In the genomic region with DNA sequence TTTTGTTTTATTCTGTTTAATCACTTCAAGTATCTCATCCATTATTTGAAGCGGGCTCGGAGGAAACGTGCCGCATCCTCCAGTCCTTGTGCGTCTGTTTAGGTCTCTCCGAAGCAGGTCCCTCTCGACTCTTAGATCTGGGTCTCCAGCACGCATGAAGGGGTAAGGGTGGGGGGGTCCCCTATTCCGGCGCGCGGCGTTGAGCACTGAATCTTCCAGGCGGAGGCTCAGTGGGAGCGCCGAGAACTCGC, we compare ENCODE assay signal across 9 cellular contexts. TPM values are rescaled to one million over a fixed set of nuclear protein-coding genes. Genes with fewer than 3 reads are reported as not detected.
DNase-seq lines count a peak whose midpoint lies in the region; ATAC-seq and TF ChIP-seq lines count a peak whose summit lies in the region.
"Had no signal": no experiment of that assay in that cellular context is flagged by ENCODE, and none has a peak within 500 bp of the region (broad histone marks: within the 10 kb centered on the region; RNA-seq: fewer than 3 reads in every experiment).

No MANE protein-coding gene starts in this region.

- no peaks in the 10 kb centered on the region for H3K36me3 ChIP-seq in left ventricle myocardium inferior
- no peaks in the 10 kb centered on the region for H3K36me3 ChIP-seq in naive thymus-derived CD4-positive, alpha-beta T cell (ENCODE audit: control insufficient read depth in 2 of 3, insufficient read depth in 3 of 3, low read length in 3 of 3)

- H3K36me3 Mint-ChIP-seq in naive thymus-derived CD4-positive, alpha-beta T cell, result peaks cover 3 to 17% (median 7%) of the 10 kb centered on the region in 5 donors

- peaks cover 25% of the 10 kb centered on the region for H3K4me1 ChIP-seq in left ventricle myocardium inferior
- peaks cover 0 to 7% of the 10 kb centered on the region in 2 donors for H3K4me1 ChIP-seq in naive thymus-derived CD4-positive, alpha-beta T cell (ENCODE audit: control insufficient read depth in 2 of 2, insufficient read depth in 2 of 2, low read length in 2 of 2)

- ATAC-seq in left cardiac atrium, result no peak
- peak; percentile 16 for ATAC-seq in naive thymus-derived CD4-positive, alpha-beta T cell

- CTCF ChIA-PET in naive thymus-derived CD4-positive, alpha-beta T cell (lab: Charles Lee), result no interaction called here

- DNase-seq in left ventricle myocardium inferior, result no peak
- no peak for DNase-seq in left cardiac atrium
- peak in 2 of 9 donors; percentile 4 to 11 for DNase-seq in naive thymus-derived CD4-positive, alpha-beta T cell
- no peak for DNase-seq in islet precursor cell
- no peak for DNase-seq in ecto neural progenitor cell (ENCODE audit: low spot score)
- DNase-seq in NCI-H82 treated with DMSO at 0.1 percent for 48 hours (lab: John Stamatoyannopoulos, UW; ENCODE audit: unreplicated experiment), result no peak
- no peak for DNase-seq in NCI-H1930 (lab: John Stamatoyannopoulos, UW)
- DNase-seq: DND-41 had no signal

- POLR2A ChIA-PET in naive thymus-derived CD4-positive, alpha-beta T cell (lab: Charles Lee), result no interaction called here

- H3K27me3 ChIP-seq in left ventricle myocardium inferior (ENCODE audit: low read depth), result peaks cover 94% of the 10 kb centered on the region
- H3K27me3 ChIP-seq in naive thymus-derived CD4-positive, alpha-beta T cell (ENCODE audit: control insufficient read depth in 2 of 2, insufficient read depth in 2 of 2, low read length in 2 of 2), result peaks cover 0 to 11% of the 10 kb centered on the region in 2 donors

- H3K27ac ChIP-seq in left ventricle myocardium inferior (replicated peaks) (no peak overlapping the region), cingulate gyrus (ENCODE audit: low read depth, low read length) (peak overlapping the region; percentile 10)
- no peak overlapping the region for H3K27ac ChIP-seq in naive thymus-derived CD4-positive, alpha-beta T cell (ENCODE audit: low read depth, low read length)

- H3K9me3 Mint-ChIP-seq in naive thymus-derived CD4-positive, alpha-beta T cell, result peaks cover 9 to 34% (median 23%) of the 10 kb centered on the region in 11 donors

- peak overlapping the region; percentile 66 to 93 (median 84) for H3K4me3 Mint-ChIP-seq in naive thymus-derived CD4-positive, alpha-beta T cell

- H3K4me3 ChIP-seq in left ventricle myocardium inferior, result peak overlapping the region; percentile 62
- no peak overlapping the region for H3K4me3 ChIP-seq in naive thymus-derived CD4-positive, alpha-beta T cell (ENCODE audit: low read length)

- H3K27ac Mint-ChIP-seq in naive thymus-derived CD4-positive, alpha-beta T cell, result no peak overlapping the region

- H3K27me3 Mint-ChIP-seq in naive thymus-derived CD4-positive, alpha-beta T cell, result peaks cover 63 to 73% (median 68%) of the 10 kb centered on the region in 5 donors

- peaks cover 21% of the 10 kb centered on the region for H3K9me3 ChIP-seq in left ventricle myocardium inferior (replicated peaks)
- H3K9me3 ChIP-seq in naive thymus-derived CD4-positive, alpha-beta T cell (ENCODE audit: control insufficient read depth in 2 of 3, low read length in 3 of 3), result peaks cover 0 to 11% (median 0%) of the 10 kb centered on the region in 3 experiments

- intact Hi-C loops in left ventricle myocardium inferior (cut with micrococcal nuclease) (no loop called here), left cardiac atrium (cut with DNase I) (no loop called here)
- intact Hi-C loops in naive thymus-derived CD4-positive, alpha-beta T cell (cut with micrococcal nuclease), result no loop called here

- H3K4me1 Mint-ChIP-seq in naive thymus-derived CD4-positive, alpha-beta T cell, result peaks cover 12 to 25% (median 22%) of the 10 kb centered on the region in 7 donors

- TF ChIP-seq CTCF in left ventricle myocardium inferior (IDR thresholded peaks at IDR 0.05; ENCODE audit: borderline replicate concordance), result no peak

RNA-seq across cellular contexts. Expression of gene LGR5, which starts 0.3 kb away (rescaled TPM):
- total RNA-seq in left ventricle myocardium inferior, result not detected
- total RNA-seq in left cardiac atrium, result under 1 TPM; 0.10 to 0.12 TPM
- not detected for total RNA-seq in naive thymus-derived CD4-positive, alpha-beta T cell
- polyA plus RNA-seq in naive thymus-derived CD4-positive, alpha-beta T cell, result not detected
